Comparison of ENCODE assay signal across 28 cellular contexts in genomic region chr4:10873809-10874208, GRCh38.
"Had no signal": no experiment of that assay in that cellular context is flagged by ENCODE, and none has a peak within 500 bp of the region (broad histone marks: within the 10 kb centered on the region; RNA-seq: fewer than 3 reads in every experiment).

No MANE protein-coding gene starts in this region.

- H3K4me2 ChIP-seq: neural progenitor cell, smooth muscle cell had no signal

- H3K27ac ChIP-seq: neural progenitor cell, ovary, parathyroid adenoma, psoas muscle, skin epidermis, spleen, suprapubic skin, testis, tibial artery, transverse colon, vagina had no signal

- H3K9me3 ChIP-seq: ovary, psoas muscle, spleen, suprapubic skin, testis, tibial artery, transverse colon, vagina had no signal

- DNase-seq: natural killer cell; occipital lobe; ovary; posterior cingulate gyrus; psoas muscle; right cardiac atrium; spleen; stimulated activated CD4-positive, alpha-beta T cell treated with anti-CD3 and anti-CD28 coated beads, Interleukin-12 subunit alpha, Interleukin-12 subunit beta, amount 100 ng/mL, for 4 hours; stimulated activated CD4-positive, alpha-beta T cell treated with anti-CD3 and anti-CD28 coated beads, Interleukin-1b, Interleukin-23, amount 100 ng/mL, for 48 hours; stimulated activated CD4-positive, alpha-beta T cell treated with anti-CD3 and anti-CD28 coated beads, Interleukin-4, amount 100 ng/mL, for 1 hour; stimulated activated CD4-positive, alpha-beta T cell treated with anti-CD3 and anti-CD28 coated beads, Interleukin-4, amount 100 ng/mL, for 4 hours; stimulated activated CD8-positive, alpha-beta memory T cell treated with anti-CD3 and anti-CD28 coated beads, Interleukin-4, amount 100 ng/mL, for 48 hours; stimulated activated naive CD4-positive, alpha-beta T cell; stimulated activated naive CD8-positive, alpha-beta T cell treated with anti-CD3 and anti-CD28 coated beads, Interleukin-15, amount 100 ng/mL, for 72 hours; stimulated activated naive CD8-positive, alpha-beta T cell treated with anti-CD3 and anti-CD28 coated beads, Interleukin-15, Interleukin-2, amounts not matched to agents 100 U/mL and 50 U/mL, for 24 hours; substantia nigra; testis; tibial artery; transverse colon had no signal

- H3K36me3 ChIP-seq: neural progenitor cell, ovary, spleen, suprapubic skin, tibial artery, transverse colon, vagina had no signal

- H3K27me3 ChIP-seq: neural progenitor cell, ovary, spleen, suprapubic skin, testis, tibial artery, transverse colon, vagina had no signal

- H3K4me3 ChIP-seq: neural progenitor cell, ovary, psoas muscle, skin epidermis, smooth muscle cell, spleen, suprapubic skin, testis, tibial artery, transverse colon, vagina had no signal

- FAIRE-seq: urothelium cell line had no signal

- H2AFZ ChIP-seq: neural progenitor cell, parathyroid adenoma had no signal

- H3K4me1 ChIP-seq: neural progenitor cell, parathyroid adenoma, psoas muscle, spleen, suprapubic skin, testis, tibial artery, transverse colon, vagina had no signal

- H3K9ac ChIP-seq: neural progenitor cell, parathyroid adenoma had no signal

- ATAC-seq: natural killer cell; psoas muscle; right cardiac atrium; sciatic nerve; stimulated activated memory B cell treated with anti-CD40 and anti-IgM and Interleukin-4, amounts not matched to agents 10 μg/mL and 1 μg/mL and 100 μg/mL, for 72 hours; stimulated activated naive CD8-positive, alpha-beta T cell treated with anti-CD3 and anti-CD28 coated beads, Interleukin-15, amount 100 ng/mL, for 72 hours; stimulated activated naive CD8-positive, alpha-beta T cell treated with anti-CD3 and anti-CD28 coated beads, Interleukin-15, Interleukin-2, amounts not matched to agents 100 U/mL and 50 U/mL, for 24 hours had no signal

- H3K79me2 ChIP-seq: parathyroid adenoma had no signal
